2 cellular contexts compared by ENCODE assay signal in the genomic region with DNA sequence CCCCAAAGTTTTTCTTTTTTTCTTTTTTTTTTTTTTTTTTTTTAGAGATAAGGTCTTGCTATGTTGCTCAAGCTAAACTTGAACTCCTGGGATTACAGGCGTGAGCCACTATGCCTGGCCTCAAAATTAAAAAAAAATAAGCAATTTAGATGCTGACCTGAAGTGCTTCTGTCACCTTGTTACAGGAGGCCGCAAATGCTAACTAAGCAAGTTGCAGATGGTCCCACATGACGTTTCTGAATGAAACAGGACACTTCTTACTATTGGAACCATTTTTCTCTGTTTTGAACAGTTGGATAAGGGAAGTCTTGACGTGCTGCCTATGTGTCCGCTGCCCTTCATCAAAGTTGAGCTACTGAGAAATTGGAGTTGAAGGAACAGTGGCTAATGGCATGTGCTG.
TF ChIP-seq lines count a peak whose summit lies in the region.

No MANE protein-coding gene starts in this region.

TF ChIP-seq in HepG2, 621 proteins besides CTCF, POLR2A, EP300 and RAD21:
- TF ChIP-seq LCORL (IDR thresholded peaks at IDR 0.05): no peak
- TF ChIP-seq LCORL (CRISPR knock-in tag; IDR thresholded peaks at IDR 0.05): no peak
- TF ChIP-seq STAT5B (CRISPR knock-in tag; IDR thresholded peaks at IDR 0.05): no peak
- no peak for TF ChIP-seq KLF6 (CRISPR knock-in tag; IDR thresholded peaks at IDR 0.05)
- no peak for TF ChIP-seq JUND (CRISPR knock-in tag; IDR thresholded peaks at IDR 0.05)
- peak; percentile 49 to 66 for TF ChIP-seq MAFK (conservative IDR thresholded peaks at IDR 0.05 in 1 of 2, IDR thresholded peaks at IDR 0.05 in 1 of 2; ENCODE audit: low read length in 2 of 2)
- peak; percentile 47; the same call in 1 of the 2 replicates for TF ChIP-seq MAFF (IDR thresholded peaks at IDR 0.05; ENCODE audit: low read depth, low read length)
- no peak for TF ChIP-seq MIER3 (CRISPR knock-in tag; IDR thresholded peaks at IDR 0.05; ENCODE audit: borderline replicate concordance)
- TF ChIP-seq TEAD2 (CRISPR knock-in tag; IDR thresholded peaks at IDR 0.05): no peak

TF ChIP-seq in K562, 482 proteins besides CTCF, POLR2A, EP300 and RAD21:
- TF ChIP-seq BRD4 (IDR thresholded peaks at IDR 0.05) (no peak), MED1 (CRISPR knock-in tag; IDR thresholded peaks at IDR 0.05; ENCODE audit: borderline replicate concordance) (no peak), ZNF316 (IDR thresholded peaks at IDR 0.05) (peak; percentile 25; the same call in 1 of the 2 replicates), SMARCA4 (IDR thresholded peaks at IDR 0.05) (no peak)
